Comparison of ENCODE assay signal across 27 cellular contexts in the genomic region with DNA sequence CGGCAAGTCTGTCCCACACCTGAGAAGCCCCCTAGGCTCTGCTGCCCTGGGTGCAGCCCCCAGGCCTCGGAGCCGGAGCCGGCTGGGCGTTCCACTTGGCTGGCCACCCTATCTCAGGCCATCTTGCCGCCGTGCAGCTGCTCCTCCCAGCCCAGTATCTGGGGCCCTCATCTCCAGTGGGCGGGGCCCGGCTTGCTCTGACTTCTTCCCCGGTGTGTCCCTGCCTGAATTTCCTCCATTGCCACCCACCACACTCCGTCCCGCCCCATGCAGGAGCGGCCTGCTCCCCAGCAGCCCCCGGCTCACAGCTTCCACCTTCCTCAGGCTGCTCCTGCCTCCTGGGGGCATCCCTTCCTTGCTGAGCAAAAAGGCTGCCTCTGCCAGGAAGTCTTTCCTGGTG. TPM values are rescaled to one million over a fixed set of nuclear protein-coding genes. Genes with fewer than 3 reads are reported as not detected.
"Had no signal": no experiment of that assay in that cellular context is flagged by ENCODE, and none has a peak within 500 bp of the region (broad histone marks: within the 10 kb centered on the region; RNA-seq: fewer than 3 reads in every experiment).

No MANE protein-coding gene starts in this region.

- H3K27me3 ChIP-seq: body of pancreas, ovary, thyroid gland had no signal

- H3K27ac ChIP-seq: adrenal gland, body of pancreas, esophagus squamous epithelium, ovary, right atrium auricular region, stomach, thyroid gland, upper lobe of left lung, VCaP had no signal

- H3K4me1 ChIP-seq: right atrium auricular region had no signal

- DNase-seq: activated CD4-positive, alpha-beta T cell treated with anti-CD3 and anti-CD28 coated beads for 48 hours; activated CD4-positive, alpha-beta T cell treated with anti-CD3 and anti-CD28 coated beads, Interleukin-2, amount 50 U/mL, for 48 hours; activated CD8-positive, alpha-beta memory T cell treated with anti-CD3 and anti-CD28 coated beads for 24 hours; activated effector memory CD4-positive, alpha-beta T cell treated with anti-CD3 and anti-CD28 coated beads, Interleukin-2, amount 50 U/mL, for 16 hours; activated naive CD4-positive, alpha-beta T cell treated with anti-CD3 and anti-CD28 coated beads for 36 hours; activated naive CD8-positive, alpha-beta T cell treated with anti-CD3 and anti-CD28 coated beads for 36 hours; activated T-cell treated with anti-CD3 and anti-CD28 coated beads, Interleukin-2, amount 50 U/mL, for 1 hour; adrenal gland; aorta; body of pancreas; dermis blood vessel endothelial cell; effector CD4-positive, alpha-beta T cell; esophagus squamous epithelium; left cardiac atrium; mammary epithelial cell; ovary; stimulated activated CD4-positive, alpha-beta T cell treated with anti-CD3 and anti-CD28 coated beads, Interleukin-1b, Interleukin-23, amount 100 ng/mL, for 48 hours; stimulated activated naive B cell treated with anti-CD40 and anti-IgM and Interleukin-4, amounts not matched to agents 10 μg/mL and 1 μg/mL and 100 μg/mL, for 72 hours; stomach; T-helper 9 cell; thyroid gland had no signal

- H3K4me3 ChIP-seq: adrenal gland, body of pancreas, esophagus squamous epithelium, ovary, right atrium auricular region, smooth muscle cell, stomach, thyroid gland, upper lobe of left lung had no signal

- H3K36me3 ChIP-seq: adrenal gland, ovary, right atrium auricular region, stomach, thyroid gland, upper lobe of left lung had no signal

- H3K9me3 ChIP-seq: adrenal gland, body of pancreas, esophagus squamous epithelium, ovary, right atrium auricular region, stomach, thyroid gland, upper lobe of left lung had no signal

RNA-seq across cellular contexts. Expression of gene WNT7B, which starts 46.6 kb away (rescaled TPM):
- total RNA-seq: activated naive CD4-positive, alpha-beta T cell treated with anti-CD3 and anti-CD28 coated beads for 36 hours; activated naive CD8-positive, alpha-beta T cell treated with anti-CD3 and anti-CD28 coated beads for 36 hours; activated T-helper 1 cell treated with anti-CD3 and anti-CD28 coated beads, Interleukin-12 subunit alpha, Interleukin-12 subunit beta, Interleukin-2, Interleukin-4 antibody, amounts not matched to agents 30 ng/mL and 10 ng/mL and 1 ng/mL, durations not matched to agents 14 hours and 24 hours and 36 hours; aorta; dermis blood vessel endothelial cell; left cardiac atrium; pulmonary artery endothelial cell; stomach had no signal
